Comparison of ENCODE assay signal across 19 cellular contexts in the genomic region with DNA sequence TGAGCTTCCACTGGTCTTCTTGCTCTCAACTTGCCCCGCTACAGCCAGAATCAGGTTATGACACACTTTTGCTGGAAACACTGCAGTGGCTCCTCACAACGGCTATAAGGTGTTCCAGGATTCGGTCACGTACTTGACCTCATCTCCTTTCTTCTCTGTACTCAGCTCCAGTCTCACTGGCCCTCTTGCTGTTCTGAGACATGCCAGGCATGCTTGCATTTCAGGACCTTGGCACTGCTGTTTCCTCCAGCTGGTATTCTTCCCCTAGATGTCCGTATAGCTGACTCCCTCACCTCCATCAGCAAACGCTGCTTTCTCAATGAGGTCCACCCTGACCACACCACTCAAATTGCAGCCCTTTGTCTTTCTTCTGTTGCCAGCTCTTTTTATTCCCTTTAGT. TPM values are rescaled to one million over a fixed set of nuclear protein-coding genes. Genes with fewer than 3 reads are reported as not detected.
"Had no signal": no experiment of that assay in that cellular context is flagged by ENCODE, and none has a peak within 500 bp of the region (broad histone marks: within the 10 kb centered on the region; RNA-seq: fewer than 3 reads in every experiment).

No MANE protein-coding gene starts in this region.

- DNase-seq: activated B cell treated with CpG ODN at 0.5 μM for 24 hours; activated CD4-positive, alpha-beta T cell treated with anti-CD3 and anti-CD28 coated beads, Interleukin-2, amount 10 ng/mL, durations not matched to agents 7 days and 5 days; activated effector memory CD4-positive, alpha-beta T cell treated with Interleukin-2 at 50 U/mL for 16 hours; activated T-cell treated with anti-CD3 and anti-CD28 coated beads for 4 hours; amniotic stem cell; brain microvascular endothelial cell; cerebellar nuclear complex; dorsolateral prefrontal cortex; esophagus squamous epithelium; heart left ventricle; psoas muscle; stimulated activated CD4-positive, alpha-beta T cell treated with anti-CD3 and anti-CD28 coated beads, Interleukin-4, amount 100 ng/mL, for 1 hour; stimulated activated CD8-positive, alpha-beta memory T cell treated with anti-CD3 and anti-CD28 coated beads, Interleukin-4, amount 100 ng/mL, for 48 hours; stimulated activated naive CD8-positive, alpha-beta T cell treated with anti-CD3 and anti-CD28 coated beads, Interleukin-15, Interleukin-2, amounts not matched to agents 100 U/mL and 50 U/mL, for 24 hours; T-helper 1 cell had no signal

- H3K27ac Mint-ChIP-seq: activated B cell treated with CpG ODN at 0.5 μM for 24 hours; activated CD4-positive, alpha-beta T cell treated with anti-CD3 and anti-CD28 coated beads, Interleukin-2, amount 10 ng/mL, durations not matched to agents 7 days and 5 days; activated naive CD4-positive, alpha-beta T cell treated with anti-CD3 and anti-CD28 coated beads, Interleukin-2, amount 50 U/mL, for 24 hours; memory B cell had no signal

- H3K27ac ChIP-seq: brain microvascular endothelial cell, esophagus squamous epithelium, psoas muscle had no signal

- H3K36me3 ChIP-seq: brain microvascular endothelial cell had no signal

- H3K4me1 Mint-ChIP-seq: activated B cell treated with CpG ODN at 0.5 μM for 24 hours; activated CD4-positive, alpha-beta T cell treated with anti-CD3 and anti-CD28 coated beads, Interleukin-2, amount 10 ng/mL, durations not matched to agents 7 days and 5 days; activated naive CD4-positive, alpha-beta T cell treated with anti-CD3 and anti-CD28 coated beads, Interleukin-2, amount 50 U/mL, for 24 hours had no signal

- H3K27me3 ChIP-seq: brain microvascular endothelial cell, dorsolateral prefrontal cortex, esophagus squamous epithelium had no signal

- H3K36me3 Mint-ChIP-seq: memory B cell had no signal

- H3K4me3 ChIP-seq: dorsolateral prefrontal cortex, esophagus squamous epithelium, heart left ventricle, psoas muscle had no signal

- H3K9me3 Mint-ChIP-seq: activated B cell treated with CpG ODN at 0.5 μM for 24 hours; activated CD4-positive, alpha-beta T cell treated with anti-CD3 and anti-CD28 coated beads, Interleukin-2, amount 10 ng/mL, durations not matched to agents 7 days and 5 days; activated naive CD4-positive, alpha-beta T cell treated with anti-CD3 and anti-CD28 coated beads, Interleukin-2, amount 50 U/mL, for 24 hours; memory B cell had no signal

- H3K4me1 ChIP-seq: esophagus squamous epithelium, heart left ventricle, psoas muscle had no signal

- H3K4me3 Mint-ChIP-seq: activated B cell treated with CpG ODN at 0.5 μM for 24 hours; activated CD4-positive, alpha-beta T cell treated with anti-CD3 and anti-CD28 coated beads, Interleukin-2, amount 10 ng/mL, durations not matched to agents 7 days and 5 days; activated naive CD4-positive, alpha-beta T cell treated with anti-CD3 and anti-CD28 coated beads, Interleukin-2, amount 50 U/mL, for 24 hours; memory B cell had no signal

- H3K27me3 Mint-ChIP-seq: activated naive CD4-positive, alpha-beta T cell treated with anti-CD3 and anti-CD28 coated beads, Interleukin-2, amount 50 U/mL, for 24 hours had no signal

- H3K9me3 ChIP-seq: esophagus squamous epithelium, heart left ventricle, psoas muscle had no signal

RNA-seq across cellular contexts. Expression of a gene that starts 31.9 kb away (rescaled TPM):
- total RNA-seq: activated B cell treated with CpG ODN at 0.5 μM for 24 hours; activated CD4-positive, alpha-beta T cell treated with anti-CD3 and anti-CD28 coated beads, Interleukin-2, amount 10 ng/mL, durations not matched to agents 7 days and 5 days; temporal lobe had no signal
- polyA plus RNA-seq: neural cell had no signal
